Comparison of ENCODE assay signal across 9 cellular contexts in the genomic region with DNA sequence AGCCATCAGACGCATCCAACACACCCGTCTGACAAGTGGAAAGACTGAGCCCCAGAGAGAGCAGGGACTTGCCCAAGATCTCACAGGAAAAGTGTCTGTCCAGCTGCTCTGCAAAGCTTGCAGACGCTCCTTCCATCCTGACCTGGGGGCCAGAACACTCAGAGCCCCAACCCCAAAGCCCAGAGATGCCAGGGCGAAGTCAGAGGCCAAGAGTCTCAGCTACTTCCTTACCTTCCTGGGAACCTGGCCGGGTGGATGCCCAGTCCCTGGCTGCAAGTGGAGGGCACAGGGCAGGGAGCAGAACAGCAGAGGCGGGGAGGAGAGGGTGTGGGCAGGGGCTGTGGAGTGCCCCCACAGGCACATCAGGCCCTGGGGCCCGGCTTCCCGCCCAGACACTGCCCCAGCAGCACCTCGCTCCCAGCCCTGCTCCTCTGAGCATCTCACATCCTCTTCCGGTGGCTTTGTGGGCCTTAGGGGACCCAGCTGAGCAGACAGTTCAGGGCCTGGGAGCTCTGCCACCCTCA. TPM values are rescaled to one million over a fixed set of nuclear protein-coding genes. Genes with fewer than 3 reads are reported as not detected.
DNase-seq lines count a peak whose midpoint lies in the region; ATAC-seq and TF ChIP-seq lines count a peak whose summit lies in the region.
"Had no signal": no experiment of that assay in that cellular context is flagged by ENCODE, and none has a peak within 500 bp of the region (broad histone marks: within the 10 kb centered on the region; RNA-seq: fewer than 3 reads in every experiment).

No MANE protein-coding gene starts in this region.

- H3K9me2 ChIP-seq in Karpas-422 (replicated peaks; ENCODE audit: insufficient read depth, low read length), result no peaks in the 10 kb centered on the region

- H4K20me1 ChIP-seq in Karpas-422 (ENCODE audit: insufficient read depth, low read depth, low read length), result peaks cover 73% of the 10 kb centered on the region

- intact Hi-C loops in gastrocnemius medialis (cut with DNase I; ENCODE audit: low total_unique reads) (no loop called here), ascending aorta (cut with DNase I) (no loop called here)

- H3K36me3 ChIP-seq in Karpas-422 (ENCODE audit: insufficient read depth, low read length) (no peaks in the 10 kb centered on the region), gastrocnemius medialis (no peaks in the 10 kb centered on the region), ascending aorta (no peaks in the 10 kb centered on the region)
- H3K36me3 ChIP-seq: pancreas had no signal

- peak overlapping the region; percentile 86 for H3K27ac Mint-ChIP-seq in activated naive CD4-positive, alpha-beta T cell treated with anti-CD3 and anti-CD28 coated beads, Interleukin-2, amount 50 U/mL, for 24 hours

- H3K36me3 Mint-ChIP-seq in activated naive CD4-positive, alpha-beta T cell treated with anti-CD3 and anti-CD28 coated beads, Interleukin-2, amount 50 U/mL, for 24 hours, result no peaks in the 10 kb centered on the region

- peak overlapping the region; percentile 36; the same call in 1 of the 2 replicates for H3K9ac ChIP-seq in Karpas-422 (ENCODE audit: low read length)

- H2AFZ ChIP-seq in Karpas-422 (ENCODE audit: low read length), result no peak overlapping the region

- H3K27me3 Mint-ChIP-seq in activated naive CD4-positive, alpha-beta T cell treated with anti-CD3 and anti-CD28 coated beads, Interleukin-2, amount 50 U/mL, for 24 hours, result no peaks in the 10 kb centered on the region

- no peak for ATAC-seq in gastrocnemius medialis
- ATAC-seq: pancreas had no signal

- H3K9me3 Mint-ChIP-seq in activated naive CD4-positive, alpha-beta T cell treated with anti-CD3 and anti-CD28 coated beads, Interleukin-2, amount 50 U/mL, for 24 hours, result no peaks in the 10 kb centered on the region

- no peak for TF ChIP-seq POLR2A in gastrocnemius medialis (IDR thresholded peaks at IDR 0.05)

- H3K4me1 ChIP-seq in Karpas-422 (ENCODE audit: low read length) (peaks cover 56% of the 10 kb centered on the region), gastrocnemius medialis (peaks cover 82 to 84% of the 10 kb centered on the region in 2 donors), ascending aorta (peaks cover 14 to 46% of the 10 kb centered on the region in 2 donors)

- in situ Hi-C loops in GM13977 (cut with MboI; ENCODE audit: low pct_unique_long_range_greater_than_20kb, low sequenced_read_pairs, unreplicated experiment), result no loop called here
- in situ Hi-C loops in gastrocnemius medialis (cut with MboI; ENCODE audit: low sequenced_read_pairs in 4 of 4), result no loop called here

- peaks cover 96% of the 10 kb centered on the region for H3K79me2 ChIP-seq in Karpas-422 (ENCODE audit: low read length)

- H3K4me1 Mint-ChIP-seq in activated naive CD4-positive, alpha-beta T cell treated with anti-CD3 and anti-CD28 coated beads, Interleukin-2, amount 50 U/mL, for 24 hours, result peaks cover 74% of the 10 kb centered on the region

- H3K27me3 ChIP-seq in Karpas-422 (ENCODE audit: low read length), result no peaks in the 10 kb centered on the region
- no peaks in the 10 kb centered on the region for H3K27me3 ChIP-seq in gastrocnemius medialis
- H3K27me3 ChIP-seq in ascending aorta, result no peaks in the 10 kb centered on the region
- H3K27me3 ChIP-seq: pancreas had no signal

- DNase-seq in GM13977 (ENCODE audit: low spot score) (peak; percentile 83), Karpas-422 (peak; percentile 72), gastrocnemius medialis (no peak), DMS 273 treated with DMSO at 0.1 percent for 48 hours (lab: John Stamatoyannopoulos, UW) (no peak), SW 1271 (lab: John Stamatoyannopoulos, UW) (no peak), NCI-H2196 treated with DMSO at 0.1 percent for 48 hours (lab: John Stamatoyannopoulos, UW; ENCODE audit: unreplicated experiment) (no peak), ascending aorta (ENCODE audit: low spot score in 2 of 2) (no peak)

- no peak overlapping the region for H3K4me2 ChIP-seq in Karpas-422 (ENCODE audit: low read depth, low read length, poor library complexity, severe bottlenecking)

- H3K4me3 ChIP-seq in Karpas-422 (ENCODE audit: low read length) (no peak overlapping the region), gastrocnemius medialis (no peak overlapping the region), ascending aorta (no peak overlapping the region)
- H3K4me3 ChIP-seq: pancreas had no signal

- peak overlapping the region; percentile 50; the same call in 1 of the 2 replicates for H3K27ac ChIP-seq in Karpas-422 (ENCODE audit: low read length)
- H3K27ac ChIP-seq in gastrocnemius medialis, result peak overlapping the region; percentile 90 to 100 (median 98)
- no peak overlapping the region for H3K27ac ChIP-seq in ascending aorta

- H3K4me3 Mint-ChIP-seq in activated naive CD4-positive, alpha-beta T cell treated with anti-CD3 and anti-CD28 coated beads, Interleukin-2, amount 50 U/mL, for 24 hours, result peak overlapping the region; percentile 81

- H3K9me3 ChIP-seq in Karpas-422 (ENCODE audit: low read length) (no peaks in the 10 kb centered on the region), gastrocnemius medialis (no peaks in the 10 kb centered on the region), ascending aorta (no peaks in the 10 kb centered on the region)
- H3K9me3 ChIP-seq: pancreas had no signal

- TF ChIP-seq CTCF in GM13977 (IDR thresholded peaks at IDR 0.05; ENCODE audit: extremely low read depth, insufficient read depth, missing control alignments) (no peak), gastrocnemius medialis (IDR thresholded peaks at IDR 0.05 in 4 of 5, conservative IDR thresholded peaks at IDR 0.05 in 1 of 5) (no peak), ascending aorta (IDR thresholded peaks at IDR 0.05) (no peak)

RNA-seq across cellular contexts. Expression of a gene that starts 9.7 kb away (rescaled TPM):
- total RNA-seq in Karpas-422 (2014; rRNA removed; shearing (Covaris generic); ENCODE audit: low replicate concordance), result 69.2 and 99.2 TPM in 2 replicates
- 10 to 100 TPM; 21.1 to 47.0 (median 36.9) TPM for total RNA-seq in gastrocnemius medialis
- 53.9 TPM for total RNA-seq in ascending aorta

RNA-seq across cellular contexts. Expression of a gene that starts 32.9 kb away (rescaled TPM):
- 5.2 TPM in 2 replicates for total RNA-seq in Karpas-422 (2014; rRNA removed; shearing (Covaris generic); ENCODE audit: low replicate concordance)
- 10 to 100 TPM in 1 of 4 donors, 1 to 10 TPM in 2, under 1 TPM in 1; 0.15 to 10.3 (median 5.6) TPM for total RNA-seq in gastrocnemius medialis
- 13.4 TPM for total RNA-seq in ascending aorta

Comparison
In these comparisons a context has a peak if more than half of its experiments do, and no peak if none do; other contexts are left out.
1. DNase-seq: peak in GM13977 (single experiment) and Karpas-422 (single experiment); none in gastrocnemius medialis (0 of 2), DMS 273 treated with DMSO at 0.1 percent for 48 hours (single experiment), SW 1271 (0 of 2), NCI-H2196 treated with DMSO at 0.1 percent for 48 hours (single experiment) and ascending aorta (0 of 2).
2. H3K27ac ChIP-seq: peak in Karpas-422 (single experiment) and gastrocnemius medialis (4 of 4); none in ascending aorta (0 of 2).